ENCODE assay signal across 9 cellular contexts in genomic region chr16:89973654-89974335, GRCh38. TPM values are rescaled to one million over a fixed set of nuclear protein-coding genes. Genes with fewer than 3 reads are reported as not detected.
DNase-seq lines count a peak whose midpoint lies in the region; ATAC-seq and TF ChIP-seq lines count a peak whose summit lies in the region.
"Had no signal": no experiment of that assay in that cellular context is flagged by ENCODE, and none has a peak within 500 bp of the region (broad histone marks: within the 10 kb centered on the region; RNA-seq: fewer than 3 reads in every experiment).

No MANE protein-coding gene starts in this region.

- H3K9me3 ChIP-seq in subcutaneous abdominal adipose tissue (ENCODE audit: control insufficient read depth in 5 of 5, low read length in 5 of 5), result peaks cover 0 to 3% (median 0%) of the 10 kb centered on the region in 5 donors

- TF ChIP-seq CTCF in kidney epithelial cell (IDR thresholded peaks at IDR 0.05; ENCODE audit: insufficient read depth, low read length, poor library complexity, severe bottlenecking), result no peak

- no peaks in the 10 kb centered on the region for H3K27me3 Mint-ChIP-seq in activated T-cell treated with anti-CD3 and anti-CD28 coated beads, Interleukin-2, amount 50 U/mL, for 24 hours
- no peaks in the 10 kb centered on the region for H3K27me3 Mint-ChIP-seq in activated CD4-positive, alpha-beta memory T cell treated with anti-CD3 and anti-CD28 coated beads, Interleukin-2, amount 10 ng/mL, durations not matched to agents 7 days and 5 days

- H3K27ac Mint-ChIP-seq in activated T-cell treated with anti-CD3 and anti-CD28 coated beads, Interleukin-2, amount 50 U/mL, for 24 hours, result peak overlapping the region; percentile 50
- no peak overlapping the region for H3K27ac Mint-ChIP-seq in activated CD4-positive, alpha-beta memory T cell treated with anti-CD3 and anti-CD28 coated beads, Interleukin-2, amount 10 ng/mL, durations not matched to agents 7 days and 5 days

- POLR2A ChIA-PET in activated CD4-positive, alpha-beta memory T cell treated with anti-CD3 and anti-CD28 coated beads, Interleukin-2, amount 10 ng/mL, durations not matched to agents 7 days and 5 days (lab: Charles Lee), result interaction anchor here (0.9 to 2.6 kb wide), 7 partner anchors 9 to 657 kb away, joined by 3 to 22 read pairs (median 5); partner anchors contain the start of genes TCF25 and TUBB3

- H3K4me1 ChIP-seq in subcutaneous abdominal adipose tissue (ENCODE audit: control insufficient read depth in 5 of 5, insufficient read depth in 5 of 5, low read length in 5 of 5), result peaks cover 5 to 36% (median 27%) of the 10 kb centered on the region in 5 donors

- DNase-seq in activated T-cell treated with anti-CD3 and anti-CD28 coated beads, Interleukin-2, amount 50 U/mL, for 24 hours, result no peak
- DNase-seq in activated T-cell treated with anti-CD3 and anti-CD28 coated beads for 4 hours, result no peak
- no peak for DNase-seq in activated CD4-positive, alpha-beta memory T cell treated with anti-CD3 and anti-CD28 coated beads, Interleukin-2, amount 10 ng/mL, durations not matched to agents 7 days and 5 days
- no peak for DNase-seq in kidney epithelial cell (ENCODE audit: low read depth)
- DNase-seq in AG20443 (ENCODE audit: low spot score), result no peak
- DNase-seq in NCI-H187 (lab: John Stamatoyannopoulos, UW), result no peak
- DNase-seq: COR-L47 had no signal

- H3K36me3 ChIP-seq in kidney epithelial cell (ENCODE audit: control insufficient read depth, insufficient read depth, low read length), result peaks cover 1% of the 10 kb centered on the region
- peaks cover 0 to 12% (median 10%) of the 10 kb centered on the region in 5 donors for H3K36me3 ChIP-seq in subcutaneous abdominal adipose tissue (ENCODE audit: control insufficient read depth in 5 of 5, insufficient read depth in 5 of 5, low read length in 5 of 5)

- H3K4me3 ChIP-seq in kidney epithelial cell (ENCODE audit: low read depth, low read length) (peak overlapping the region; percentile 50), subcutaneous abdominal adipose tissue (ENCODE audit: low read depth in 1 of 5, low read length in 5 of 5) (peak overlapping the region in 4 of 5 donors; percentile 88 to 96 (median 89))

- H3K4me1 Mint-ChIP-seq in activated T-cell treated with anti-CD3 and anti-CD28 coated beads, Interleukin-2, amount 50 U/mL, for 24 hours (ENCODE audit: low read depth), result peaks cover 44% of the 10 kb centered on the region
- H3K4me1 Mint-ChIP-seq in activated CD4-positive, alpha-beta memory T cell treated with anti-CD3 and anti-CD28 coated beads, Interleukin-2, amount 10 ng/mL, durations not matched to agents 7 days and 5 days, result peaks cover 36% of the 10 kb centered on the region

- H3K36me3 Mint-ChIP-seq in activated T-cell treated with anti-CD3 and anti-CD28 coated beads, Interleukin-2, amount 50 U/mL, for 24 hours (ENCODE audit: low read depth), result peaks cover 72% of the 10 kb centered on the region
- H3K36me3 Mint-ChIP-seq in activated CD4-positive, alpha-beta memory T cell treated with anti-CD3 and anti-CD28 coated beads, Interleukin-2, amount 10 ng/mL, durations not matched to agents 7 days and 5 days (ENCODE audit: low read depth), result peaks cover 26% of the 10 kb centered on the region

- H3K27me3 ChIP-seq in kidney epithelial cell (ENCODE audit: control insufficient read depth, insufficient read depth, low read length), result no peaks in the 10 kb centered on the region
- H3K27me3 ChIP-seq in subcutaneous abdominal adipose tissue (ENCODE audit: control insufficient read depth in 5 of 5, insufficient read depth in 4 of 5, low read length in 5 of 5), result no peaks in the 10 kb centered on the region

- H3K9ac ChIP-seq in subcutaneous abdominal adipose tissue (ENCODE audit: low read length in 5 of 5), result peak overlapping the region in 3 of 5 donors; percentile 85 to 98 (median 93)

- ATAC-seq in HG03095 (IDR thresholded peaks at IDR 0.05; ENCODE audit: unreplicated experiment), result no peak

- CTCF ChIA-PET in activated CD4-positive, alpha-beta memory T cell treated with anti-CD3 and anti-CD28 coated beads, Interleukin-2, amount 10 ng/mL, durations not matched to agents 7 days and 5 days (lab: Charles Lee), result interaction anchor here (1.3 kb wide), 1 partner anchor 64 kb away, joined by 3 read pairs; no protein-coding TSS in a partner anchor

- peaks cover 7% of the 10 kb centered on the region for H3K9me3 Mint-ChIP-seq in activated T-cell treated with anti-CD3 and anti-CD28 coated beads, Interleukin-2, amount 50 U/mL, for 24 hours
- H3K9me3 Mint-ChIP-seq in activated CD4-positive, alpha-beta memory T cell treated with anti-CD3 and anti-CD28 coated beads, Interleukin-2, amount 10 ng/mL, durations not matched to agents 7 days and 5 days, result peaks cover 6% of the 10 kb centered on the region

- no peak overlapping the region for H3K27ac ChIP-seq in subcutaneous abdominal adipose tissue (ENCODE audit: low read depth, low read length)

- H3K4me3 Mint-ChIP-seq in activated T-cell treated with anti-CD3 and anti-CD28 coated beads, Interleukin-2, amount 50 U/mL, for 24 hours, result peak overlapping the region; percentile 98
- H3K4me3 Mint-ChIP-seq in activated CD4-positive, alpha-beta memory T cell treated with anti-CD3 and anti-CD28 coated beads, Interleukin-2, amount 10 ng/mL, durations not matched to agents 7 days and 5 days, result peak overlapping the region; percentile 99

RNA-seq across cellular contexts. Expression of gene DEF8, which starts 25.2 kb away (rescaled TPM):
- 10 to 100 TPM; 33.1 to 33.6 TPM for total RNA-seq in activated CD4-positive, alpha-beta memory T cell treated with anti-CD3 and anti-CD28 coated beads, Interleukin-2, amount 10 ng/mL, durations not matched to agents 7 days and 5 days
- total RNA-seq in kidney epithelial cell, result 101 and 107 TPM in 2 replicates

RNA-seq across cellular contexts. Expression of gene DBNDD1, which starts 45.5 kb away (rescaled TPM):
- total RNA-seq in activated CD4-positive, alpha-beta memory T cell treated with anti-CD3 and anti-CD28 coated beads, Interleukin-2, amount 10 ng/mL, durations not matched to agents 7 days and 5 days, result not detected
- total RNA-seq in kidney epithelial cell, result 27.2 and 35.2 TPM in 2 replicates

RNA-seq across cellular contexts. Expression of gene TUBB3, which starts 50.7 kb away (rescaled TPM):
- total RNA-seq in activated CD4-positive, alpha-beta memory T cell treated with anti-CD3 and anti-CD28 coated beads, Interleukin-2, amount 10 ng/mL, durations not matched to agents 7 days and 5 days, result 1 to 10 TPM; 3.6 to 4.0 TPM
- total RNA-seq in kidney epithelial cell, result 599 and 683 TPM in 2 replicates

RNA-seq across cellular contexts. Expression of gene MC1R, which starts 55.1 kb away (rescaled TPM):
- total RNA-seq in activated CD4-positive, alpha-beta memory T cell treated with anti-CD3 and anti-CD28 coated beads, Interleukin-2, amount 10 ng/mL, durations not matched to agents 7 days and 5 days, result 1 to 10 TPM; 3.6 to 4.1 TPM
- total RNA-seq in kidney epithelial cell, result 1.5 and 3.0 TPM in 2 replicates

Comparison
In these comparisons a context has a peak if more than half of its experiments do, and no peak if none do; other contexts are left out.
1. RNA of gene DBNDD1, which starts 45.5 kb away (total RNA-seq): 27.2 to 35.2 TPM in kidney epithelial cell; not detected in activated CD4-positive, alpha-beta memory T cell treated with anti-CD3 and anti-CD28 coated beads, Interleukin-2, amount 10 ng/mL, durations not matched to agents 7 days and 5 days; every median in the first group is over 10 times any median in the second.
2. RNA of gene TUBB3, which starts 50.7 kb away (total RNA-seq): 599 to 683 TPM in kidney epithelial cell; 3.6 to 4.0 TPM in activated CD4-positive, alpha-beta memory T cell treated with anti-CD3 and anti-CD28 coated beads, Interleukin-2, amount 10 ng/mL, durations not matched to agents 7 days and 5 days; every median in the first group is over 100 times any median in the second.